Comparison of ENCODE assay signal across 1 cellular context in the genomic region with DNA sequence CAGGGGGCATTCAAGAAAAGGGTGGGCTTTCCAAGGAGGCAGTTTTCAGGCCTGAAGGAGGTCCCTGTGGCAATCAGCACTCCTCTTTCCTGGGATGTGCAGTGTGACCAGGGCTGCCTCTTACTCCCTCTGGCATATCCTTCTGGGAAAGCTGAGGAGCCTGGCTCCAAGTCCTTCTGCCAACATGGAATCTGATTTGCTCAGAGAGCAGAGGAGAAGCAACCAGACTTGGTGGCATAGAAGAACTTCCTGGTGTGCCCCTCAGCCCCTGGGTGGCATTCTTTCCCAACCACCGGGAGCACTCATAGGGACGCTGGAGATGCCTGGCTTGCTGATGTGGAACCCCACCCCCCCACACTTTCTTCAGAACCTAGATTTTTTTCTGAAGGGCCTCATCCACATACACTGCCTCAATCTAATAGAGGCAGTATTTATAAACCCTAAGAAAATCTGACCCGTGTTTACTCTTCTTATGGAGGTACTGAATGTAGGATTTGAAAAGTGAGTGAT.
TF ChIP-seq lines count a peak whose summit lies in the region.

No MANE protein-coding gene starts in this region.

TF ChIP-seq in HCT116, 20 proteins besides CTCF, POLR2A, EP300 and RAD21 (continued from another document):
- TF ChIP-seq YY1 (IDR thresholded peaks at IDR 0.05; ENCODE audit: extremely low read depth, insufficient replicate concordance, low read depth, low read length) (no peak), EGR1 (IDR thresholded peaks at IDR 0.05; ENCODE audit: low read depth) (no peak), FOSL1 (IDR thresholded peaks at IDR 0.05; ENCODE audit: low read depth) (no peak), JUND (IDR thresholded peaks at IDR 0.05) (no peak), SRF (IDR thresholded peaks at IDR 0.05; ENCODE audit: low read depth) (no peak), POLR2AphosphoS5 (IDR thresholded peaks at IDR 0.05; ENCODE audit: low read depth, low read length) (no peak), SIN3A (IDR thresholded peaks at IDR 0.05; ENCODE audit: low read depth) (no peak), ZFX (IDR thresholded peaks at IDR 0.05) (no peak), SP1 (IDR thresholded peaks at IDR 0.05; ENCODE audit: low read depth) (no peak)
- TF ChIP-seq, protein P1, sequence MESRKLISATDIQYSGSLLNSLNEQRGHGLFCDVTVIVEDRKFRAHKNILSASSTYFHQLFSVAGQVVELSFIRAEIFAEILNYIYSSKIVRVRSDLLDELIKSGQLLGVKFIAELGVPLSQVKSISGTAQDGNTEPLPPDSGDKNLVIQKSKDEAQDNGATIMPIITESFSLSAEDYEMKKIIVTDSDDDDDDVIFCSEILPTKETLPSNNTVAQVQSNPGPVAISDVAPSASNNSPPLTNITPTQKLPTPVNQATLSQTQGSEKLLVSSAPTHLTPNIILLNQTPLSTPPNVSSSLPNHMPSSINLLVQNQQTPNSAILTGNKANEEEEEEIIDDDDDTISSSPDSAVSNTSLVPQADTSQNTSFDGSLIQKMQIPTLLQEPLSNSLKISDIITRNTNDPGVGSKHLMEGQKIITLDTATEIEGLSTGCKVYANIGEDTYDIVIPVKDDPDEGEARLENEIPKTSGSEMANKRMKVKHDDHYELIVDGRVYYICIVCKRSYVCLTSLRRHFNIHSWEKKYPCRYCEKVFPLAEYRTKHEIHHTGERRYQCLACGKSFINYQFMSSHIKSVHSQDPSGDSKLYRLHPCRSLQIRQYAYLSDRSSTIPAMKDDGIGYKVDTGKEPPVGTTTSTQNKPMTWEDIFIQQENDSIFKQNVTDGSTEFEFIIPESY (IDR thresholded peaks at IDR 0.05; ENCODE audit: extremely low read depth, insufficient replicate concordance, low read length) = no peak
